Comparison of ENCODE assay signal across 28 cellular contexts in genomic region chr1:34127006-34128000, GRCh38. TPM values are rescaled to one million over a fixed set of nuclear protein-coding genes. Genes with fewer than 3 reads are reported as not detected.
"Had no signal": no experiment of that assay in that cellular context is flagged by ENCODE, and none has a peak within 500 bp of the region (broad histone marks: within the 10 kb centered on the region; RNA-seq: fewer than 3 reads in every experiment).

No MANE protein-coding gene starts in this region.

- H3K27ac Mint-ChIP-seq: activated CD8-positive, alpha-beta T cell treated with anti-CD3 and anti-CD28 coated beads for 36 hours; activated naive CD4-positive, alpha-beta T cell treated with anti-CD3 and anti-CD28 coated beads, Interleukin-2, amount 50 U/mL, for 24 hours; activated T-cell treated with anti-CD3 and anti-CD28 coated beads, Interleukin-2, amount 50 U/mL, for 72 hours; activated T-helper 2 cell treated with anti-CD3 and anti-CD28 coated beads, Interferon-gamma antibody, Interleukin-2, Interleukin-4, amounts not matched to agents 10 μg/mL and 5 μg/mL and 100 μg/mL, durations not matched to agents 14 hours and 24 hours and 36 hours; T-helper 1 cell treated with Interleukin-12 subunit alpha and Interleukin-12 subunit beta and Interleukin-4 antibody, amounts not matched to agents 30 μg/mL and 1 μg/mL, for 36 hours had no signal

- H3K27ac ChIP-seq: brain microvascular endothelial cell, cardiac muscle cell, SJSA1 had no signal

- H3K36me3 Mint-ChIP-seq: activated naive CD4-positive, alpha-beta T cell treated with anti-CD3 and anti-CD28 coated beads, Interleukin-2, amount 50 U/mL, for 24 hours had no signal

- H3K4me1 ChIP-seq: SJSA1 had no signal

- H3K4me1 Mint-ChIP-seq: activated naive CD4-positive, alpha-beta T cell treated with anti-CD3 and anti-CD28 coated beads, Interleukin-2, amount 50 U/mL, for 24 hours had no signal

- H3K36me3 ChIP-seq: brain microvascular endothelial cell, cardiac muscle cell, SJSA1 had no signal

- DNase-seq: activated CD4-positive, alpha-beta T cell treated with anti-CD3 and anti-CD28 coated beads for 4 hours; activated CD8-positive, alpha-beta memory T cell treated with anti-CD3 and anti-CD28 coated beads, Interleukin-2, amount 50 U/mL, for 4 hours; activated CD8-positive, alpha-beta T cell treated with anti-CD3 and anti-CD28 coated beads for 36 hours; activated naive CD4-positive, alpha-beta T cell; activated T-cell treated with anti-CD3 and anti-CD28 coated beads, Interleukin-2, amount 50 U/mL, for 72 hours; amygdala; brain microvascular endothelial cell; Karpas-422; MM.1S; NCI-H1105; NCI-H1436; NCI-H1694 treated with DMSO at 0.1 percent for 48 hours; NCI-H2029 treated with DMSO at 0.1 percent for 48 hours; NCI-H345; NCI-H510A; NCI-H526 treated with DMSO at 0.1 percent for 48 hours; NCI-H82; PC-3; SHP77; SW 1271 had no signal

- H3K4me3 ChIP-seq: cardiac muscle cell, K562, SJSA1 had no signal

- H3K9me3 ChIP-seq: SJSA1 had no signal

- ATAC-seq: activated CD4-positive, CD25-positive, alpha-beta regulatory T cell treated with anti-CD3 and anti-CD28 coated beads, Interleukin-2, amount 50 U/mL, for 24 hours; activated CD8-positive, alpha-beta T cell treated with anti-CD3 and anti-CD28 coated beads for 36 hours; activated T-cell treated with anti-CD3 and anti-CD28 coated beads, Interleukin-2, amount 50 U/mL, for 72 hours; K562; PC-3; SK-N-SH treated with all-trans-retinoic acid at 6 μM for 48 hours had no signal

- H3K27me3 ChIP-seq: brain microvascular endothelial cell, cardiac muscle cell, SJSA1 had no signal

- H3K9me3 Mint-ChIP-seq: activated CD8-positive, alpha-beta T cell treated with anti-CD3 and anti-CD28 coated beads for 36 hours; activated naive CD4-positive, alpha-beta T cell treated with anti-CD3 and anti-CD28 coated beads, Interleukin-2, amount 50 U/mL, for 24 hours; activated T-cell treated with anti-CD3 and anti-CD28 coated beads, Interleukin-2, amount 50 U/mL, for 72 hours; activated T-helper 2 cell treated with anti-CD3 and anti-CD28 coated beads, Interferon-gamma antibody, Interleukin-2, Interleukin-4, amounts not matched to agents 10 μg/mL and 5 μg/mL and 100 μg/mL, durations not matched to agents 14 hours and 24 hours and 36 hours; T-helper 1 cell treated with Interleukin-12 subunit alpha and Interleukin-12 subunit beta and Interleukin-4 antibody, amounts not matched to agents 30 μg/mL and 1 μg/mL, for 36 hours had no signal

- H3K4me3 Mint-ChIP-seq: activated CD8-positive, alpha-beta T cell treated with anti-CD3 and anti-CD28 coated beads for 36 hours; activated naive CD4-positive, alpha-beta T cell treated with anti-CD3 and anti-CD28 coated beads, Interleukin-2, amount 50 U/mL, for 24 hours; activated T-cell treated with anti-CD3 and anti-CD28 coated beads, Interleukin-2, amount 50 U/mL, for 72 hours; T-helper 1 cell treated with Interleukin-12 subunit alpha and Interleukin-12 subunit beta and Interleukin-4 antibody, amounts not matched to agents 30 μg/mL and 1 μg/mL, for 36 hours had no signal

RNA-seq across cellular contexts. Expression of gene CSMD2, which starts 37.7 kb away (rescaled TPM):
- total RNA-seq: activated CD8-positive, alpha-beta T cell treated with anti-CD3 and anti-CD28 coated beads for 36 hours; activated T-cell treated with anti-CD3 and anti-CD28 coated beads, Interleukin-2, amount 50 U/mL, for 72 hours; activated T-helper 2 cell treated with anti-CD3 and anti-CD28 coated beads, Interferon-gamma antibody, Interleukin-2, Interleukin-4, amounts not matched to agents 10 μg/mL and 5 μg/mL and 100 μg/mL, durations not matched to agents 14 hours and 24 hours and 36 hours; K562; PC-3 had no signal
- polyA plus RNA-seq: cardiac muscle cell, K562 had no signal

RNA-seq across cellular contexts. Expression of gene C1orf94, which starts 49.4 kb away (rescaled TPM):
- total RNA-seq: activated CD8-positive, alpha-beta T cell treated with anti-CD3 and anti-CD28 coated beads for 36 hours; activated T-cell treated with anti-CD3 and anti-CD28 coated beads, Interleukin-2, amount 50 U/mL, for 72 hours; activated T-helper 2 cell treated with anti-CD3 and anti-CD28 coated beads, Interferon-gamma antibody, Interleukin-2, Interleukin-4, amounts not matched to agents 10 μg/mL and 5 μg/mL and 100 μg/mL, durations not matched to agents 14 hours and 24 hours and 36 hours; cardiac muscle cell; K562; PC-3 had no signal
- polyA plus RNA-seq: cardiac muscle cell, K562 had no signal
